Comparison of ENCODE assay signal across 2 cellular contexts in genomic region chr20:57117296-57117695, GRCh38.
TF ChIP-seq lines count a peak whose summit lies in the region.

No MANE protein-coding gene starts in this region.

TF ChIP-seq in HepG2, 621 proteins besides CTCF, POLR2A, EP300 and RAD21 (continued from another document):
- peak; percentile 87; the same call in 1 of the 2 replicates for TF ChIP-seq RAD51 (IDR thresholded peaks at IDR 0.05; ENCODE audit: borderline replicate concordance)
- no peak for TF ChIP-seq ZNF703 (CRISPR knock-in tag; IDR thresholded peaks at IDR 0.05; ENCODE audit: borderline replicate concordance)
- no peak for TF ChIP-seq ZNF30 (CRISPR knock-in tag; IDR thresholded peaks at IDR 0.05)
- TF ChIP-seq USF2 (IDR thresholded peaks at IDR 0.05; ENCODE audit: low read depth, low read length): peak; percentile 48; the same call in 1 of the 2 replicates
- TF ChIP-seq USF2 (CRISPR knock-in tag; IDR thresholded peaks at IDR 0.05; ENCODE audit: borderline replicate concordance): no peak
- TF ChIP-seq EEA1 (CRISPR knock-in tag; IDR thresholded peaks at IDR 0.05; ENCODE audit: borderline replicate concordance): no peak

TF ChIP-seq in K562, 482 proteins besides CTCF, POLR2A, EP300 and RAD21 (continued from another document):
- TF ChIP-seq TFE3 (CRISPR knock-in tag; IDR thresholded peaks at IDR 0.05) (peak; percentile 83), ZNF41 (CRISPR knock-in tag; conservative IDR thresholded peaks at IDR 0.05) (no peak), EWSR1 (IDR thresholded peaks at IDR 0.05; ENCODE audit: borderline replicate concordance, low read depth, partially characterized antibody) (peak; percentile 14), NR1H2 (CRISPR knock-in tag; IDR thresholded peaks at IDR 0.05) (no peak), USF2 (CRISPR knock-in tag; IDR thresholded peaks at IDR 0.05) (peak; percentile 37), MCM3 (IDR thresholded peaks at IDR 0.05) (no peak), RBM15 (IDR thresholded peaks at IDR 0.05; ENCODE audit: insufficient read depth, low read length) (no peak), MTA2 (IDR thresholded peaks at IDR 0.05; ENCODE audit: low read depth) (no peak), ZHX1 (conservative IDR thresholded peaks at IDR 0.05; ENCODE audit: low read length) (no peak), RAD51 (IDR thresholded peaks at IDR 0.05; ENCODE audit: borderline replicate concordance, low read depth) (peak; percentile 56), PCBP1 (IDR thresholded peaks at IDR 0.05; ENCODE audit: low read depth, low read length, poor library complexity, severe bottlenecking) (no peak)
- TF ChIP-seq, protein P1, sequence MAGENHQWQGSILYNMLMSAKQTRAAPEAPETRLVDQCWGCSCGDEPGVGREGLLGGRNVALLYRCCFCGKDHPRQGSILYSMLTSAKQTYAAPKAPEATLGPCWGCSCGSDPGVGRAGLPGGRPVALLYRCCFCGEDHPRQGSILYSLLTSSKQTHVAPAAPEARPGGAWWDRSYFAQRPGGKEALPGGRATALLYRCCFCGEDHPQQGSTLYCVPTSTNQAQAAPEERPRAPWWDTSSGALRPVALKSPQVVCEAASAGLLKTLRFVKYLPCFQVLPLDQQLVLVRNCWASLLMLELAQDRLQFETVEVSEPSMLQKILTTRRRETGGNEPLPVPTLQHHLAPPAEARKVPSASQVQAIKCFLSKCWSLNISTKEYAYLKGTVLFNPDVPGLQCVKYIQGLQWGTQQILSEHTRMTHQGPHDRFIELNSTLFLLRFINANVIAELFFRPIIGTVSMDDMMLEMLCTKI (IDR thresholded peaks at IDR 0.05; ENCODE audit: partially characterized antibody): no peak
- TF ChIP-seq, protein P2, sequence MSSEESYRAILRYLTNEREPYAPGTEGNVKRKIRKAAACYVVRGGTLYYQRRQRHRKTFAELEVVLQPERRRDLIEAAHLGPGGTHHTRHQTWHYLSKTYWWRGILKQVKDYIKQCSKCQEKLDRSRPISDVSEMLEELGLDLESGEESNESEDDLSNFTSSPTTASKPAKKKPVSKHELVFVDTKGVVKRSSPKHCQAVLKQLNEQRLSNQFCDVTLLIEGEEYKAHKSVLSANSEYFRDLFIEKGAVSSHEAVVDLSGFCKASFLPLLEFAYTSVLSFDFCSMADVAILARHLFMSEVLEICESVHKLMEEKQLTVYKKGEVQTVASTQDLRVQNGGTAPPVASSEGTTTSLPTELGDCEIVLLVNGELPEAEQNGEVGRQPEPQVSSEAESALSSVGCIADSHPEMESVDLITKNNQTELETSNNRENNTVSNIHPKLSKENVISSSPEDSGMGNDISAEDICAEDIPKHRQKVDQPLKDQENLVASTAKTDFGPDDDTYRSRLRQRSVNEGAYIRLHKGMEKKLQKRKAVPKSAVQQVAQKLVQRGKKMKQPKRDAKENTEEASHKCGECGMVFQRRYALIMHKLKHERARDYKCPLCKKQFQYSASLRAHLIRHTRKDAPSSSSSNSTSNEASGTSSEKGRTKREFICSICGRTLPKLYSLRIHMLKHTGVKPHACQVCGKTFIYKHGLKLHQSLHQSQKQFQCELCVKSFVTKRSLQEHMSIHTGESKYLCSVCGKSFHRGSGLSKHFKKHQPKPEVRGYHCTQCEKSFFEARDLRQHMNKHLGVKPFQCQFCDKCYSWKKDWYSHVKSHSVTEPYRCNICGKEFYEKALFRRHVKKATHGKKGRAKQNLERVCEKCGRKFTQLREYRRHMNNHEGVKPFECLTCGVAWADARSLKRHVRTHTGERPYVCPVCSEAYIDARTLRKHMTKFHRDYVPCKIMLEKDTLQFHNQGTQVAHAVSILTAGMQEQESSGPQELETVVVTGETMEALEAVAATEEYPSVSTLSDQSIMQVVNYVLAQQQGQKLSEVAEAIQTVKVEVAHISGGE (CRISPR knock-in tag; IDR thresholded peaks at IDR 0.05): peak in 1 of 3 experiments; percentile 91; a peak in 2 of 6 replicates
